18 cellular contexts compared by ENCODE assay signal in the genomic region with DNA sequence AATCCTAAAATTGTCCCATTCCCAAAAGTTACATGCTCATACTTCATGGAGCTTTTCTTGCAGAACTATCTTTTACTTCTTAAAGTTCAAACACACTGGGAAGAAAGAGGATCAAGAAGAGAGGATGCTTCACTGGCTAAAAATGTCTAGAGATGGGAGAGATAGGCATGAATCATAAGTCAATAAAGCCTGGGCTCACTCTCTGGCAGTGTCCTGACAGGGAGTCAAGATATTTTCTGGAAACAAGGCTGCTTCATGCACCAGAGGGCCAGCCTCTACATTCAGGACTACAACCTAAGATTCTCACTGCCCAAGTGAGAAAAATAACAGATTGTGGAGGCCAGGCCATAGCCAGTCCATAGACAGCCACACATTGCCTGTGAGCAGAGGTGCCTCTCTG.
DNase-seq lines count a peak whose midpoint lies in the region; ATAC-seq, FAIRE-seq and TF ChIP-seq lines count a peak whose summit lies in the region.
"Had no signal": no experiment of that assay in that cellular context is flagged by ENCODE, and none has a peak within 500 bp of the region (broad histone marks: within the 10 kb centered on the region; RNA-seq: fewer than 3 reads in every experiment).

No MANE protein-coding gene starts in this region.

- H3K4me1 ChIP-seq in endothelial cell of umbilical vein (ENCODE audit: control insufficient read depth, extremely low read depth, insufficient read depth, low read length): peaks cover 11% of the 10 kb centered on the region

- H3K36me3 ChIP-seq in endothelial cell of umbilical vein (ENCODE audit: control insufficient read depth in 2 of 2, extremely low read depth in 1 of 2, insufficient read depth in 2 of 2, low read length in 2 of 2): no peaks in the 10 kb centered on the region

- H3K27ac ChIP-seq in endothelial cell of umbilical vein (ENCODE audit: insufficient read depth, low read depth, low read length): no peak overlapping the region

- dilution Hi-C loops in endothelial cell of umbilical vein (cut with MboI; ENCODE audit: extremely low pct_ligation_motif_present, low sequenced_read_pairs): no loop called here

- H3K9me3 ChIP-seq in endothelial cell of umbilical vein (replicated peaks; ENCODE audit: control insufficient read depth, insufficient read depth, low read length): no peaks in the 10 kb centered on the region

- H3K4me3 ChIP-seq in endothelial cell of umbilical vein (replicated peaks in 1 of 3; ENCODE audit: insufficient read depth in 1 of 3, low read depth in 1 of 3, low read length in 3 of 3): no peak overlapping the region

- intact Hi-C loops in endothelial cell of umbilical vein (cut with micrococcal nuclease): no loop called here

- CTCF ChIA-PET in endothelial cell of umbilical vein (lab: Charles Lee): interaction anchor here (1.2 kb wide), 1 partner anchor 43 kb away, joined by 3 read pairs; no protein-coding TSS in a partner anchor

- no peaks in the 10 kb centered on the region for H3K27me3 ChIP-seq in endothelial cell of umbilical vein (ENCODE audit: control insufficient read depth in 2 of 2, insufficient read depth in 2 of 2, low read length in 2 of 2)

- ATAC-seq in GM21723 (IDR thresholded peaks at IDR 0.05; ENCODE audit: unreplicated experiment): no peak
- ATAC-seq: effector memory CD8-positive, alpha-beta T cell had no signal

- H3K36me3 Mint-ChIP-seq in activated naive CD8-positive, alpha-beta T cell treated with anti-CD3 and anti-CD28 coated beads for 36 hours: no peaks in the 10 kb centered on the region
- H3K36me3 Mint-ChIP-seq: IgD-negative memory B cell had no signal

- H3K9me3 Mint-ChIP-seq in activated naive CD8-positive, alpha-beta T cell treated with anti-CD3 and anti-CD28 coated beads for 36 hours: no peaks in the 10 kb centered on the region

- peak; percentile 0 for DNase-seq in EL
- DNase-seq in NCI-H69 (lab: John Stamatoyannopoulos, UW): peak; percentile 18
- DNase-seq in endothelial cell of umbilical vein (ENCODE audit: low read depth, low spot score): no peak
- peak; percentile 12 for DNase-seq in renal cortical epithelial cell (ENCODE audit: low read depth)
- DNase-seq in hypothalamus (lab: John Stamatoyannopoulos, UW): no peak
- DNase-seq in OCI-M1 (lab: John Stamatoyannopoulos, UW): no peak
- DNase-seq in activated naive CD8-positive, alpha-beta T cell treated with anti-CD3 and anti-CD28 coated beads for 36 hours: no peak
- DNase-seq: activated CD4-positive, alpha-beta T cell treated with anti-CD3 and anti-CD28 coated beads, Interleukin-2, amount 10 ng/mL, durations not matched to agents 7 days and 5 days; activated naive CD4-positive, alpha-beta T cell treated with anti-CD3 and anti-CD28 coated beads for 36 hours; caudate nucleus; effector memory CD8-positive, alpha-beta T cell; midbrain; MV-4-11; NCI-H524 treated with DMSO at 0.1 percent for 48 hours had no signal

- H3K79me2 ChIP-seq in endothelial cell of umbilical vein (ENCODE audit: control insufficient read depth, insufficient read depth, low read length): no peaks in the 10 kb centered on the region

- no peak for FAIRE-seq in endothelial cell of umbilical vein (lab: Jason Lieb, UNC)
- FAIRE-seq: islet of Langerhans had no signal

- H4K20me1 ChIP-seq in endothelial cell of umbilical vein (replicated peaks; ENCODE audit: control insufficient read depth, extremely low read depth, insufficient read depth, low read length): no peaks in the 10 kb centered on the region

- H3K9ac ChIP-seq in endothelial cell of umbilical vein (replicated peaks; ENCODE audit: extremely low read depth, insufficient read depth, low read length): no peak overlapping the region

- no peak overlapping the region for H3K27ac Mint-ChIP-seq in activated naive CD8-positive, alpha-beta T cell treated with anti-CD3 and anti-CD28 coated beads for 36 hours
- H3K27ac Mint-ChIP-seq: activated CD4-positive, alpha-beta T cell treated with anti-CD3 and anti-CD28 coated beads, Interleukin-2, amount 10 ng/mL, durations not matched to agents 7 days and 5 days; activated naive CD4-positive, alpha-beta T cell treated with anti-CD3 and anti-CD28 coated beads for 36 hours; B cell; effector memory CD8-positive, alpha-beta T cell; IgD-negative memory B cell had no signal

- no peaks in the 10 kb centered on the region for H3K27me3 Mint-ChIP-seq in activated naive CD8-positive, alpha-beta T cell treated with anti-CD3 and anti-CD28 coated beads for 36 hours
- H3K27me3 Mint-ChIP-seq: activated CD4-positive, alpha-beta T cell treated with anti-CD3 and anti-CD28 coated beads, Interleukin-2, amount 10 ng/mL, durations not matched to agents 7 days and 5 days; B cell; effector memory CD8-positive, alpha-beta T cell; IgD-negative memory B cell had no signal

- H3K4me2 ChIP-seq in endothelial cell of umbilical vein (ENCODE audit: insufficient read depth, low read length): no peak overlapping the region

- POLR2A ChIA-PET in endothelial cell of umbilical vein (lab: Charles Lee): no interaction called here

- H3K9me1 ChIP-seq in endothelial cell of umbilical vein (replicated peaks; ENCODE audit: control insufficient read depth, extremely low read depth, insufficient read depth, low read length): no peaks in the 10 kb centered on the region

- no peak for TF ChIP-seq POLR2A in endothelial cell of umbilical vein (IDR thresholded peaks at IDR 0.05; ENCODE audit: low read depth, low read length)

- no peak overlapping the region for H2AFZ ChIP-seq in endothelial cell of umbilical vein (ENCODE audit: low read depth, low read length)

- H3K4me3 Mint-ChIP-seq in activated naive CD8-positive, alpha-beta T cell treated with anti-CD3 and anti-CD28 coated beads for 36 hours: no peak overlapping the region
- H3K4me3 Mint-ChIP-seq: activated CD4-positive, alpha-beta T cell treated with anti-CD3 and anti-CD28 coated beads, Interleukin-2, amount 10 ng/mL, durations not matched to agents 7 days and 5 days; activated naive CD4-positive, alpha-beta T cell treated with anti-CD3 and anti-CD28 coated beads for 36 hours; B cell; effector memory CD8-positive, alpha-beta T cell; IgD-negative memory B cell had no signal

- H3K4me1 Mint-ChIP-seq in activated naive CD8-positive, alpha-beta T cell treated with anti-CD3 and anti-CD28 coated beads for 36 hours: no peaks in the 10 kb centered on the region
- H3K4me1 Mint-ChIP-seq: activated CD4-positive, alpha-beta T cell treated with anti-CD3 and anti-CD28 coated beads, Interleukin-2, amount 10 ng/mL, durations not matched to agents 7 days and 5 days; B cell; IgD-negative memory B cell had no signal

- no peak for TF ChIP-seq CTCF in endothelial cell of umbilical vein (IDR thresholded peaks at IDR 0.05; ENCODE audit: extremely low read depth in 1 of 2, insufficient read depth in 1 of 2, low read depth in 1 of 2, low read length in 2 of 2)

- no TSS peak for BruUV-seq in endothelial cell of umbilical vein (replicated peaks; lab: Mats Ljungman, UMichigan)

TF ChIP-seq in endothelial cell of umbilical vein, 7 proteins besides CTCF, POLR2A, EP300 and RAD21:
- TF ChIP-seq MYC (IDR thresholded peaks at IDR 0.05; ENCODE audit: low read depth, low read length) (no peak), GATA2 (IDR thresholded peaks at IDR 0.05; ENCODE audit: insufficient read depth, insufficient read length, low read depth, low read length) (peak; percentile 39), FOS (IDR thresholded peaks at IDR 0.05; ENCODE audit: borderline replicate concordance, insufficient read depth, low read length) (no peak)

Comparison
In these comparisons a context has a peak if more than half of its experiments do, and no peak if none do; other contexts are left out.
1. DNase-seq: peak in EL (single experiment), NCI-H69 (single experiment) and renal cortical epithelial cell (single experiment); none in endothelial cell of umbilical vein (single experiment), hypothalamus (0 of 51), OCI-M1 (single experiment) and activated naive CD8-positive, alpha-beta T cell treated with anti-CD3 and anti-CD28 coated beads for 36 hours (single experiment).